Comparison of ENCODE assay signal across 20 cellular contexts in the genomic region with DNA sequence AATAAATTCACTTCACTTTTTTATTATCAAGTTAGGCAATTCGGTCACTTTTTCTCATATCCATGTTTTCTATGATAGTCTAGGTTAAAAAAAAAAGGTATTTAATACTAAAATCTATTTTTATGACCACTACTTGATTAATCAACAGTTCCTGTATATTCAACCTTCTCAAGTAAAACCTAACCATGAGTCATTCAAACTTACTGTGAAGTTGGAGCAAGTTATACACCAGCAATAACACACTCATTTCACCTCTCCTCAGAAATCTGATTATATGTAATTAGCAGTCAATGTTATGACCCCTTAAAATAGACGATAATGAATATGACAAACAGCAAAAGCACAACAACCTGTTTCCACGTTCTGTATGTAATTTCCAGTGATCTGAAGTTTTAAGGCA. TPM values are rescaled to one million over a fixed set of nuclear protein-coding genes. Genes with fewer than 3 reads are reported as not detected.
A peak's percentile ranks its signal among the peaks of the same experiment; 100 is the strongest.
DNase-seq lines count a peak whose midpoint lies in the region; ATAC-seq and TF ChIP-seq lines count a peak whose summit lies in the region.
"Had no signal": no experiment of that assay in that cellular context is flagged by ENCODE, and none has a peak within 500 bp of the region (broad histone marks: within the 10 kb centered on the region; RNA-seq: fewer than 3 reads in every experiment).

No MANE protein-coding gene starts in this region.

- TF ChIP-seq CTCF in PC-9 (conservative IDR thresholded peaks at IDR 0.05) = no peak
- no peak for TF ChIP-seq CTCF in chondrocyte (IDR thresholded peaks at IDR 0.05)
- TF ChIP-seq CTCF in upper lobe of right lung (IDR thresholded peaks at IDR 0.05) = no peak
- no peak for TF ChIP-seq CTCF in thyroid gland (IDR thresholded peaks at IDR 0.05)

- H3K9me3 ChIP-seq in PC-9 (ENCODE audit: insufficient read depth, low read depth) = no peaks in the 10 kb centered on the region
- H3K9me3 ChIP-seq in upper lobe of right lung = no peaks in the 10 kb centered on the region
- H3K9me3 ChIP-seq in thyroid gland = no peaks in the 10 kb centered on the region
- H3K9me3 ChIP-seq: colonic mucosa, tibial nerve had no signal

- H3K4me1 Mint-ChIP-seq in activated T-cell treated with anti-CD3 and anti-CD28 coated beads, Interleukin-2, amount 50 U/mL, for 72 hours (ENCODE audit: low read depth) = peaks cover 57% of the 10 kb centered on the region
- peaks cover 50% of the 10 kb centered on the region for H3K4me1 Mint-ChIP-seq in chondrocyte (ENCODE audit: low read depth)
- H3K4me1 Mint-ChIP-seq in stimulated activated naive CD8-positive, alpha-beta T cell treated with anti-CD3 and anti-CD28 coated beads, Interleukin-15, amount 100 ng/mL, for 72 hours = peaks cover 52% of the 10 kb centered on the region

- no peaks in the 10 kb centered on the region for H3K9me2 ChIP-seq in PC-9 (ENCODE audit: insufficient read depth)

- no TSS peak for BruUV-seq in PC-9 (replicated peaks; lab: Mats Ljungman, UMichigan)

- H3K27ac Mint-ChIP-seq in activated T-cell treated with anti-CD3 and anti-CD28 coated beads, Interleukin-2, amount 50 U/mL, for 72 hours = peak overlapping the region; percentile 94
- peak overlapping the region; percentile 17 for H3K27ac Mint-ChIP-seq in chondrocyte (ENCODE audit: unreplicated experiment)
- H3K27ac Mint-ChIP-seq in stimulated activated naive CD8-positive, alpha-beta T cell treated with anti-CD3 and anti-CD28 coated beads, Interleukin-15, amount 100 ng/mL, for 72 hours = no peak overlapping the region
- H3K27ac Mint-ChIP-seq: CD8-positive, alpha-beta T cell; stimulated activated memory B cell treated with anti-CD40 and anti-IgM and Interleukin-4, amounts not matched to agents 10 μg/mL and 1 μg/mL and 100 μg/mL, for 72 hours had no signal

- intact Hi-C loops in PC-9 (cut with micrococcal nuclease; ENCODE audit: unreplicated experiment) (no loop called here), upper lobe of right lung (cut with DNase I) (no loop called here), thyroid gland (cut with DNase I) (no loop called here)

- CTCF ChIA-PET in PC-9 (lab: Charles Lee) = no interaction called here

- WGBS in thyroid gland, 2 donors = 93 to 94% methylated on average over 3 of the region's 3 CpGs

- H3K27ac ChIP-seq in PC-9 = peak overlapping the region; percentile 30
- no peak overlapping the region for H3K27ac ChIP-seq in upper lobe of right lung
- no peak overlapping the region for H3K27ac ChIP-seq in thyroid gland
- H3K27ac ChIP-seq: colonic mucosa, SK-N-MC, tibial nerve had no signal

- H3K4me2 ChIP-seq in PC-9 = no peak overlapping the region

- no peak for DNase-seq in activated T-cell treated with anti-CD3 and anti-CD28 coated beads, Interleukin-2, amount 50 U/mL, for 72 hours
- DNase-seq in activated T-cell treated with anti-CD3 and anti-CD28 coated beads, Interleukin-2, amount 50 U/mL, for 48 hours = no peak
- DNase-seq in PC-9 = no peak
- no peak for DNase-seq in chondrocyte (ENCODE audit: low spot score)
- no peak for DNase-seq in stimulated activated naive CD8-positive, alpha-beta T cell treated with anti-CD3 and anti-CD28 coated beads, Interleukin-15, amount 100 ng/mL, for 72 hours
- DNase-seq in upper lobe of right lung = no peak
- no peak for DNase-seq in thyroid gland
- no peak for DNase-seq in iPS-NIHi7 (ENCODE audit: extremely low spot score)
- DNase-seq: activated CD4-positive, alpha-beta T cell treated with anti-CD3 and anti-CD28 coated beads, Interleukin-2, amount 50 U/mL, for 48 hours; activated effector memory CD4-positive, alpha-beta T cell treated with anti-CD3 and anti-CD28 coated beads, Interleukin-2, amount 50 U/mL, for 16 hours; CD8-positive, alpha-beta T cell; colonic mucosa; erythroblast; GOT3; NCI-H1694; NCI-H82; nucleus accumbens had no signal

- H3K4me1 ChIP-seq in PC-9 (replicated peaks; ENCODE audit: insufficient read depth) = peaks cover 18% of the 10 kb centered on the region
- peaks cover 25% of the 10 kb centered on the region for H3K4me1 ChIP-seq in upper lobe of right lung
- peaks cover 24 to 28% of the 10 kb centered on the region in 2 donors for H3K4me1 ChIP-seq in thyroid gland
- H3K4me1 ChIP-seq: colonic mucosa had no signal

- peak; percentile 31 to 43 for ATAC-seq in activated T-cell treated with anti-CD3 and anti-CD28 coated beads, Interleukin-2, amount 50 U/mL, for 72 hours (replicated peaks in 1 of 2)
- ATAC-seq in stimulated activated naive CD8-positive, alpha-beta T cell treated with anti-CD3 and anti-CD28 coated beads, Interleukin-15, amount 100 ng/mL, for 72 hours = peak; percentile 45
- no peak for ATAC-seq in upper lobe of right lung
- ATAC-seq: CD8-positive, alpha-beta T cell; stimulated activated memory B cell treated with anti-CD40 and anti-IgM and Interleukin-4, amounts not matched to agents 10 μg/mL and 1 μg/mL and 100 μg/mL, for 72 hours had no signal

- H4K20me1 ChIP-seq in PC-9 (ENCODE audit: insufficient read depth) = peaks cover 83% of the 10 kb centered on the region

- H3K36me3 ChIP-seq in PC-9 (ENCODE audit: low read depth) (peaks cover 58% of the 10 kb centered on the region), upper lobe of right lung (peaks cover 56% of the 10 kb centered on the region), thyroid gland (peaks cover 4 to 10% of the 10 kb centered on the region in 2 donors)
- H3K36me3 ChIP-seq: colonic mucosa had no signal

- H3K9me3 Mint-ChIP-seq in activated T-cell treated with anti-CD3 and anti-CD28 coated beads, Interleukin-2, amount 50 U/mL, for 72 hours = peaks cover 0 to 3% of the 10 kb centered on the region in 2 donors
- H3K9me3 Mint-ChIP-seq in chondrocyte (ENCODE audit: low read depth) = no peaks in the 10 kb centered on the region
- peaks cover 0 to 4% of the 10 kb centered on the region in 2 donors for H3K9me3 Mint-ChIP-seq in stimulated activated naive CD8-positive, alpha-beta T cell treated with anti-CD3 and anti-CD28 coated beads, Interleukin-15, amount 100 ng/mL, for 72 hours
- H3K9me3 Mint-ChIP-seq: CD8-positive, alpha-beta T cell; stimulated activated memory B cell treated with anti-CD40 and anti-IgM and Interleukin-4, amounts not matched to agents 10 μg/mL and 1 μg/mL and 100 μg/mL, for 72 hours had no signal

- no peaks in the 10 kb centered on the region for H3K27me3 Mint-ChIP-seq in activated T-cell treated with anti-CD3 and anti-CD28 coated beads, Interleukin-2, amount 50 U/mL, for 72 hours (ENCODE audit: low read depth)
- H3K27me3 Mint-ChIP-seq in chondrocyte (ENCODE audit: low read depth) = no peaks in the 10 kb centered on the region
- H3K27me3 Mint-ChIP-seq in stimulated activated naive CD8-positive, alpha-beta T cell treated with anti-CD3 and anti-CD28 coated beads, Interleukin-15, amount 100 ng/mL, for 72 hours = no peaks in the 10 kb centered on the region
- H3K27me3 Mint-ChIP-seq: stimulated activated memory B cell treated with anti-CD40 and anti-IgM and Interleukin-4, amounts not matched to agents 10 μg/mL and 1 μg/mL and 100 μg/mL, for 72 hours had no signal

- POLR2A ChIA-PET in PC-9 (lab: Charles Lee; ENCODE audit: unreplicated experiment) = no interaction called here

- H3K4me3 ChIP-seq in PC-9 (no peak overlapping the region), upper lobe of right lung (no peak overlapping the region), thyroid gland (replicated peaks in 1 of 3) (no peak overlapping the region)
- H3K4me3 ChIP-seq: colonic mucosa, SK-N-MC, tibial nerve had no signal

- H3K36me3 Mint-ChIP-seq in activated T-cell treated with anti-CD3 and anti-CD28 coated beads, Interleukin-2, amount 50 U/mL, for 72 hours (ENCODE audit: insufficient read depth in 2 of 2) = peaks cover 9 to 35% of the 10 kb centered on the region in 2 donors
- H3K36me3 Mint-ChIP-seq in chondrocyte (ENCODE audit: low read depth) = peaks cover 20% of the 10 kb centered on the region

- no peak for TF ChIP-seq POLR2A in thyroid gland (IDR thresholded peaks at IDR 0.05)

- H2AFZ ChIP-seq in PC-9 = no peak overlapping the region

- H3K27me3 ChIP-seq in PC-9 (ENCODE audit: insufficient read depth, low read depth) (no peaks in the 10 kb centered on the region), upper lobe of right lung (no peaks in the 10 kb centered on the region), thyroid gland (no peaks in the 10 kb centered on the region)
- H3K27me3 ChIP-seq: colonic mucosa, tibial nerve had no signal

- H3F3A ChIP-seq in PC-9 (ENCODE audit: insufficient read depth, low read depth) = peaks cover 81% of the 10 kb centered on the region

- peaks cover 97% of the 10 kb centered on the region for H3K79me2 ChIP-seq in PC-9 (ENCODE audit: low read depth)

- peak overlapping the region; percentile 2 to 65 for H3K4me3 Mint-ChIP-seq in activated T-cell treated with anti-CD3 and anti-CD28 coated beads, Interleukin-2, amount 50 U/mL, for 72 hours
- H3K4me3 Mint-ChIP-seq in chondrocyte (ENCODE audit: unreplicated experiment) = no peak overlapping the region
- no peak overlapping the region for H3K4me3 Mint-ChIP-seq in stimulated activated naive CD8-positive, alpha-beta T cell treated with anti-CD3 and anti-CD28 coated beads, Interleukin-15, amount 100 ng/mL, for 72 hours
- H3K4me3 Mint-ChIP-seq: CD8-positive, alpha-beta T cell; stimulated activated memory B cell treated with anti-CD40 and anti-IgM and Interleukin-4, amounts not matched to agents 10 μg/mL and 1 μg/mL and 100 μg/mL, for 72 hours had no signal

RNA-seq across cellular contexts. Expression of a gene that starts 35.0 kb away (rescaled TPM):
- 10 to 100 TPM; 22.9 to 30.1 TPM for total RNA-seq in activated T-cell treated with anti-CD3 and anti-CD28 coated beads, Interleukin-2, amount 50 U/mL, for 72 hours
- total RNA-seq in PC-9 (2021) (53.5 and 65.0 TPM in 2 replicates), chondrocyte (25.2 to 31.4 TPM (median 30.0 TPM) in 3 replicates), upper lobe of right lung (57.7 TPM), thyroid gland (10 to 100 TPM; 26.9 to 39.4 (median 31.3) TPM)

RNA-seq across cellular contexts. Expression of a gene that starts 40.2 kb away (rescaled TPM):
- total RNA-seq in activated T-cell treated with anti-CD3 and anti-CD28 coated beads, Interleukin-2, amount 50 U/mL, for 72 hours = 100 to 1,000 TPM; 207 to 251 TPM
- total RNA-seq in PC-9 (2021) = 353 and 373 TPM in 2 replicates
- 247 to 287 TPM (median 251 TPM) in 3 replicates for total RNA-seq in chondrocyte
- total RNA-seq in upper lobe of right lung = 191 TPM
- total RNA-seq in thyroid gland = 100 to 1,000 TPM; 246 to 270 (median 265) TPM

Comparison
In these comparisons a context has a peak if more than half of its experiments do, and no peak if none do; other contexts are left out.
1. H3K27ac Mint-ChIP-seq: peak in activated T-cell treated with anti-CD3 and anti-CD28 coated beads, Interleukin-2, amount 50 U/mL, for 72 hours (single experiment) and chondrocyte (single experiment); none in stimulated activated naive CD8-positive, alpha-beta T cell treated with anti-CD3 and anti-CD28 coated beads, Interleukin-15, amount 100 ng/mL, for 72 hours (0 of 2).
2. H3K4me3 Mint-ChIP-seq: peak in activated T-cell treated with anti-CD3 and anti-CD28 coated beads, Interleukin-2, amount 50 U/mL, for 72 hours (2 of 2); none in chondrocyte (single experiment) and stimulated activated naive CD8-positive, alpha-beta T cell treated with anti-CD3 and anti-CD28 coated beads, Interleukin-15, amount 100 ng/mL, for 72 hours (0 of 2).